Comparison of ENCODE assay signal across 25 cellular contexts in genomic region chr14:48250575-48250974, GRCh38.
"Had no signal": no experiment of that assay in that cellular context is flagged by ENCODE, and none has a peak within 500 bp of the region (broad histone marks: within the 10 kb centered on the region; RNA-seq: fewer than 3 reads in every experiment).

No MANE protein-coding gene starts in this region.

- H3K36me3 ChIP-seq: gastrocnemius medialis, lower lobe of right lung, spleen, tibial artery had no signal

- H3K36me3 Mint-ChIP-seq: naive thymus-derived CD8-positive, alpha-beta T cell; stimulated activated memory B cell treated with anti-CD40 and anti-IgM and Interleukin-4, amounts not matched to agents 10 μg/mL and 1 μg/mL and 100 μg/mL, for 72 hours; type B pancreatic cell had no signal

- H3K27me3 Mint-ChIP-seq: dendritic cell treated with granulocyte-macrophage colony-stimulating factor and Interleukin-4, amounts not matched to agents 40 ng/mL and 50 ng/mL, for 4 days; naive thymus-derived CD8-positive, alpha-beta T cell; stimulated activated memory B cell treated with anti-CD40 and anti-IgM and Interleukin-4, amounts not matched to agents 10 μg/mL and 1 μg/mL and 100 μg/mL, for 72 hours; type B pancreatic cell had no signal

- ATAC-seq: esophagus mucosa; gastrocnemius medialis; left ventricle myocardium superior; lower lobe of right lung; naive thymus-derived CD8-positive, alpha-beta T cell; psoas muscle; right cardiac atrium; stimulated activated memory B cell treated with anti-CD40 and anti-IgM and Interleukin-4, amounts not matched to agents 10 μg/mL and 1 μg/mL and 100 μg/mL, for 72 hours; stimulated activated naive CD8-positive, alpha-beta T cell treated with anti-CD3 and anti-CD28 coated beads, Interleukin-15, Interleukin-2, amounts not matched to agents 100 U/mL and 50 U/mL, for 24 hours had no signal

- FAIRE-seq: keratinocyte had no signal

- H3K4me1 Mint-ChIP-seq: naive thymus-derived CD8-positive, alpha-beta T cell; stimulated activated memory B cell treated with anti-CD40 and anti-IgM and Interleukin-4, amounts not matched to agents 10 μg/mL and 1 μg/mL and 100 μg/mL, for 72 hours had no signal

- H3K4me3 ChIP-seq: gastrocnemius medialis, lower lobe of right lung, psoas muscle, skin epidermis, spleen, testis, tibial artery had no signal

- DNase-seq: effector CD8-positive, alpha-beta T cell; endodermal cell; foreskin fibroblast; gastrocnemius medialis; head of caudate nucleus; left ventricle myocardium superior; lower lobe of right lung; naive thymus-derived CD8-positive, alpha-beta T cell; nephron progenitor cell; nucleus accumbens; psoas muscle; right cardiac atrium; spleen; stimulated activated CD4-positive, alpha-beta T cell treated with anti-CD3 and anti-CD28 coated beads, Interleukin-4, amount 100 ng/mL, for 4 hours; stimulated activated naive CD8-positive, alpha-beta T cell treated with anti-CD3 and anti-CD28 coated beads, Interleukin-15, Interleukin-2, amounts not matched to agents 100 U/mL and 50 U/mL, for 24 hours; substantia nigra; testis; tibial artery had no signal

- H3K9me3 ChIP-seq: gastrocnemius medialis, lower lobe of right lung, psoas muscle, spleen, testis, tibial artery had no signal

- H3K27me3 ChIP-seq: gastrocnemius medialis, spleen, testis, tibial artery had no signal

- H3K27ac ChIP-seq: epithelial cell of prostate, gastrocnemius medialis, lower lobe of right lung, psoas muscle, skin epidermis, spleen, testis, tibial artery had no signal

- H3K4me1 ChIP-seq: gastrocnemius medialis, lower lobe of right lung, psoas muscle, spleen, testis, tibial artery had no signal

- H3K9me3 Mint-ChIP-seq: dendritic cell treated with granulocyte-macrophage colony-stimulating factor and Interleukin-4, amounts not matched to agents 40 ng/mL and 50 ng/mL, for 4 days; endodermal cell; nephron progenitor cell; stimulated activated memory B cell treated with anti-CD40 and anti-IgM and Interleukin-4, amounts not matched to agents 10 μg/mL and 1 μg/mL and 100 μg/mL, for 72 hours; type B pancreatic cell had no signal

- H3K4me3 Mint-ChIP-seq: dendritic cell treated with granulocyte-macrophage colony-stimulating factor and Interleukin-4, amounts not matched to agents 40 ng/mL and 50 ng/mL, for 4 days; endodermal cell; naive thymus-derived CD8-positive, alpha-beta T cell; nephron progenitor cell; stimulated activated memory B cell treated with anti-CD40 and anti-IgM and Interleukin-4, amounts not matched to agents 10 μg/mL and 1 μg/mL and 100 μg/mL, for 72 hours; type B pancreatic cell had no signal

- H3K27ac Mint-ChIP-seq: dendritic cell treated with granulocyte-macrophage colony-stimulating factor and Interleukin-4, amounts not matched to agents 40 ng/mL and 50 ng/mL, for 4 days; endodermal cell; naive thymus-derived CD8-positive, alpha-beta T cell; nephron progenitor cell; stimulated activated memory B cell treated with anti-CD40 and anti-IgM and Interleukin-4, amounts not matched to agents 10 μg/mL and 1 μg/mL and 100 μg/mL, for 72 hours; type B pancreatic cell had no signal
